ENCODE assay signal across 1 cellular context in the genomic region with DNA sequence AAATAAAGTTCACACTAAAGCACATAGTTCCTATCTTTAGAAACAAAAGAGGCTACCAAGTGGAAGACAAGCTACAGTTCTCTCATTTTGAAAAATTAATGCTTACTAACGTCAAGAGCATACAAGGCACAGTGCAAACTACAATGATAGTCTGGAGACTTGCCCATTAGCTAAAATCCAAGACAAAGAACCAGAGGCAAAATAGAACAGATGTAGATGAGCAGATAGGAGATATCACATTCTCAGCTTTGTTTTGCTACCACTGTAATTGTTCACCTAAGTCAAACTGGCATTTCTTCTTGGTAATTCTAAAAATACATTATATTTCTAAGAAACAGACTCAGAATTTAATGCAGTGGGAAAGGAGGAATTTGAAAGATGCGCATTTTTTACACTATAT.
TF ChIP-seq lines count a peak whose summit lies in the region.

No MANE protein-coding gene starts in this region.

TF ChIP-seq in GM23338, 12 proteins besides CTCF, POLR2A, EP300 and RAD21 (continued from another document):
- TF ChIP-seq POLR2AphosphoS5 (IDR thresholded peaks at IDR 0.05; ENCODE audit: low read depth) (no peak), EZH2phosphoT487 (IDR thresholded peaks at IDR 0.05; ENCODE audit: unreplicated experiment) (no peak), CREB1 (CRISPR knock-in tag; IDR thresholded peaks at IDR 0.05; ENCODE audit: low read depth) (no peak), NANOG (IDR thresholded peaks at IDR 0.05; ENCODE audit: borderline replicate concordance) (no peak), EZH2 (IDR thresholded peaks at IDR 0.05; ENCODE audit: low read depth, unreplicated experiment) (no peak), ZNF114 (CRISPR knock-in tag; IDR thresholded peaks at IDR 0.05) (no peak), STAT1 (IDR thresholded peaks at IDR 0.05; ENCODE audit: unreplicated experiment) (no peak), ZNF331 (CRISPR knock-in tag; IDR thresholded peaks at IDR 0.05; ENCODE audit: low read depth) (no peak)
- TF ChIP-seq, protein P1, sequence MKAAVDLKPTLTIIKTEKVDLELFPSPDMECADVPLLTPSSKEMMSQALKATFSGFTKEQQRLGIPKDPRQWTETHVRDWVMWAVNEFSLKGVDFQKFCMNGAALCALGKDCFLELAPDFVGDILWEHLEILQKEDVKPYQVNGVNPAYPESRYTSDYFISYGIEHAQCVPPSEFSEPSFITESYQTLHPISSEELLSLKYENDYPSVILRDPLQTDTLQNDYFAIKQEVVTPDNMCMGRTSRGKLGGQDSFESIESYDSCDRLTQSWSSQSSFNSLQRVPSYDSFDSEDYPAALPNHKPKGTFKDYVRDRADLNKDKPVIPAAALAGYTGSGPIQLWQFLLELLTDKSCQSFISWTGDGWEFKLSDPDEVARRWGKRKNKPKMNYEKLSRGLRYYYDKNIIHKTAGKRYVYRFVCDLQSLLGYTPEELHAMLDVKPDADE (IDR thresholded peaks at IDR 0.05) = no peak
- TF ChIP-seq, protein P2, sequence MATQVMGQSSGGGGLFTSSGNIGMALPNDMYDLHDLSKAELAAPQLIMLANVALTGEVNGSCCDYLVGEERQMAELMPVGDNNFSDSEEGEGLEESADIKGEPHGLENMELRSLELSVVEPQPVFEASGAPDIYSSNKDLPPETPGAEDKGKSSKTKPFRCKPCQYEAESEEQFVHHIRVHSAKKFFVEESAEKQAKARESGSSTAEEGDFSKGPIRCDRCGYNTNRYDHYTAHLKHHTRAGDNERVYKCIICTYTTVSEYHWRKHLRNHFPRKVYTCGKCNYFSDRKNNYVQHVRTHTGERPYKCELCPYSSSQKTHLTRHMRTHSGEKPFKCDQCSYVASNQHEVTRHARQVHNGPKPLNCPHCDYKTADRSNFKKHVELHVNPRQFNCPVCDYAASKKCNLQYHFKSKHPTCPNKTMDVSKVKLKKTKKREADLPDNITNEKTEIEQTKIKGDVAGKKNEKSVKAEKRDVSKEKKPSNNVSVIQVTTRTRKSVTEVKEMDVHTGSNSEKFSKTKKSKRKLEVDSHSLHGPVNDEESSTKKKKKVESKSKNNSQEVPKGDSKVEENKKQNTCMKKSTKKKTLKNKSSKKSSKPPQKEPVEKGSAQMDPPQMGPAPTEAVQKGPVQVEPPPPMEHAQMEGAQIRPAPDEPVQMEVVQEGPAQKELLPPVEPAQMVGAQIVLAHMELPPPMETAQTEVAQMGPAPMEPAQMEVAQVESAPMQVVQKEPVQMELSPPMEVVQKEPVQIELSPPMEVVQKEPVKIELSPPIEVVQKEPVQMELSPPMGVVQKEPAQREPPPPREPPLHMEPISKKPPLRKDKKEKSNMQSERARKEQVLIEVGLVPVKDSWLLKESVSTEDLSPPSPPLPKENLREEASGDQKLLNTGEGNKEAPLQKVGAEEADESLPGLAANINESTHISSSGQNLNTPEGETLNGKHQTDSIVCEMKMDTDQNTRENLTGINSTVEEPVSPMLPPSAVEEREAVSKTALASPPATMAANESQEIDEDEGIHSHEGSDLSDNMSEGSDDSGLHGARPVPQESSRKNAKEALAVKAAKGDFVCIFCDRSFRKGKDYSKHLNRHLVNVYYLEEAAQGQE (IDR thresholded peaks at IDR 0.05; ENCODE audit: unreplicated experiment) = no peak
- TF ChIP-seq, protein P3, sequence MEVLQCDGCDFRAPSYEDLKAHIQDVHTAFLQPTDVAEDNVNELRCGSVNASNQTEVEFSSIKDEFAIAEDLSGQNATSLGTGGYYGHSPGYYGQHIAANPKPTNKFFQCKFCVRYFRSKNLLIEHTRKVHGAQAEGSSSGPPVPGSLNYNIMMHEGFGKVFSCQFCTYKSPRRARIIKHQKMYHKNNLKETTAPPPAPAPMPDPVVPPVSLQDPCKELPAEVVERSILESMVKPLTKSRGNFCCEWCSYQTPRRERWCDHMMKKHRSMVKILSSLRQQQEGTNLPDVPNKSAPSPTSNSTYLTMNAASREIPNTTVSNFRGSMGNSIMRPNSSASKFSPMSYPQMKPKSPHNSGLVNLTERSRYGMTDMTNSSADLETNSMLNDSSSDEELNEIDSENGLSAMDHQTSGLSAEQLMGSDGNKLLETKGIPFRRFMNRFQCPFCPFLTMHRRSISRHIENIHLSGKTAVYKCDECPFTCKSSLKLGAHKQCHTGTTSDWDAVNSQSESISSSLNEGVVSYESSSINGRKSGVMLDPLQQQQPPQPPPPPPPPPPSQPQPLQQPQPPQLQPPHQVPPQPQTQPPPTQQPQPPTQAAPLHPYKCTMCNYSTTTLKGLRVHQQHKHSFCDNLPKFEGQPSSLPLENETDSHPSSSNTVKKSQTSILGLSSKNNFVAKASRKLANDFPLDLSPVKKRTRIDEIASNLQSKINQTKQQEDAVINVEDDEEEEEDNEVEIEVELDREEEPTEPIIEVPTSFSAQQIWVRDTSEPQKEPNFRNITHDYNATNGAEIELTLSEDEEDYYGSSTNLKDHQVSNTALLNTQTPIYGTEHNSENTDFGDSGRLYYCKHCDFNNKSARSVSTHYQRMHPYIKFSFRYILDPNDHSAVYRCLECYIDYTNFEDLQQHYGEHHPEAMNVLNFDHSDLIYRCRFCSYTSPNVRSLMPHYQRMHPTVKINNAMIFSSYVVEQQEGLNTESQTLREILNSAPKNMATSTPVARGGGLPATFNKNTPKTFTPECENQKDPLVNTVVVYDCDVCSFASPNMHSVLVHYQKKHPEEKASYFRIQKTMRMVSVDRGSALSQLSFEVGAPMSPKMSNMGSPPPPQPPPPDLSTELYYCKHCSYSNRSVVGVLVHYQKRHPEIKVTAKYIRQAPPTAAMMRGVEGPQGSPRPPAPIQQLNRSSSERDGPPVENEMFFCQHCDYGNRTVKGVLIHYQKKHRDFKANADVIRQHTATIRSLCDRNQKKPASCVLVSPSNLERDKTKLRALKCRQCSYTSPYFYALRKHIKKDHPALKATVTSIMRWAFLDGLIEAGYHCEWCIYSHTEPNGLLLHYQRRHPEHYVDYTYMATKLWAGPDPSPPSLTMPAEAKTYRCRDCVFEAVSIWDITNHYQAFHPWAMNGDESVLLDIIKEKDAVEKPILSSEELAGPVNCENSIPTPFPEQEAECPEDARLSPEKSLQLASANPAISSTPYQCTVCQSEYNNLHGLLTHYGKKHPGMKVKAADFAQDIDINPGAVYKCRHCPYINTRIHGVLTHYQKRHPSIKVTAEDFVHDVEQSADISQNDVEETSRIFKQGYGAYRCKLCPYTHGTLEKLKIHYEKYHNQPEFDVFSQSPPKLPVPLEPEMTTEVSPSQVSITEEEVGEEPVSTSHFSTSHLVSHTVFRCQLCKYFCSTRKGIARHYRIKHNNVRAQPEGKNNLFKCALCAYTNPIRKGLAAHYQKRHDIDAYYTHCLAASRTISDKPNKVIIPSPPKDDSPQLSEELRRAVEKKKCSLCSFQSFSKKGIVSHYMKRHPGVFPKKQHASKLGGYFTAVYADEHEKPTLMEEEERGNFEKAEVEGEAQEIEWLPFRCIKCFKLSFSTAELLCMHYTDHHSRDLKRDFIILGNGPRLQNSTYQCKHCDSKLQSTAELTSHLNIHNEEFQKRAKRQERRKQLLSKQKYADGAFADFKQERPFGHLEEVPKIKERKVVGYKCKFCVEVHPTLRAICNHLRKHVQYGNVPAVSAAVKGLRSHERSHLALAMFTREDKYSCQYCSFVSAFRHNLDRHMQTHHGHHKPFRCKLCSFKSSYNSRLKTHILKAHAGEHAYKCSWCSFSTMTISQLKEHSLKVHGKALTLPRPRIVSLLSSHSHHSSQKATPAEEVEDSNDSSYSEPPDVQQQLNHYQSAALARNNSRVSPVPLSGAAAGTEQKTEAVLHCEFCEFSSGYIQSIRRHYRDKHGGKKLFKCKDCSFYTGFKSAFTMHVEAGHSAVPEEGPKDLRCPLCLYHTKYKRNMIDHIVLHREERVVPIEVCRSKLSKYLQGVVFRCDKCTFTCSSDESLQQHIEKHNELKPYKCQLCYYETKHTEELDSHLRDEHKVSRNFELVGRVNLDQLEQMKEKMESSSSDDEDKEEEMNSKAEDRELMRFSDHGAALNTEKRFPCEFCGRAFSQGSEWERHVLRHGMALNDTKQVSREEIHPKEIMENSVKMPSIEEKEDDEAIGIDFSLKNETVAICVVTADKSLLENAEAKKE (CRISPR knock-in tag; IDR thresholded peaks at IDR 0.05) = no peak
